ENCODE assay signal across 17 cellular contexts in the genomic region with DNA sequence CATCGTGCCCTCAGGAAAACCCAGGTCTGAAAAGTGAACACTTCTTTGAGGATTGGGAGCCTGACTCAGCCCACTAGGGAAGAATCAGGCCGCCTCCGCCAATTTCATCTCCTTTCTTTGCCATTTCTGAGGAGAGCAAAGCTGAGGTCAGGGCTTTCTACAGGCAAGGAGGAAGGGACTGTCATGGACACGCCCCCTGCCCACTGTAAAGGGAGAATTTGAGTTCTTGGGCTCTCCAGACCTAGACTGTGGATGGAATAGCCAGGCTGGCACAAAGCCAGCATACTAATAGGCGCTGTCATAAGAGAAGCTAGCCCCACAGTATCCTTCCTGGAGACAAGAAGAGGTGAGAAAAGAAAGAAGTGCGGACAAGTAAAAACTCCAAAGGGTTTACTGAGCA. TPM values are rescaled to one million over a fixed set of nuclear protein-coding genes. Genes with fewer than 3 reads are reported as not detected.
DNase-seq lines count a peak whose midpoint lies in the region; ATAC-seq and TF ChIP-seq lines count a peak whose summit lies in the region.
"Had no signal": no experiment of that assay in that cellular context is flagged by ENCODE, and none has a peak within 500 bp of the region (broad histone marks: within the 10 kb centered on the region; RNA-seq: fewer than 3 reads in every experiment).

No MANE protein-coding gene starts in this region.

- H3K4me1 Mint-ChIP-seq in CD14-positive monocyte (peaks cover 28% of the 10 kb centered on the region), glutamatergic neuron (ENCODE audit: low read depth, unreplicated experiment) (peaks cover 12% of the 10 kb centered on the region)

- H3K9me3 ChIP-seq in PC-3 (ENCODE audit: low read length) = no peaks in the 10 kb centered on the region
- H3K9me3 ChIP-seq: A549, prostate gland had no signal

- H3K4me3 Mint-ChIP-seq in CD14-positive monocyte (peak overlapping the region; percentile 20 to 79), glutamatergic neuron (ENCODE audit: unreplicated experiment) (peak overlapping the region; percentile 63)
- H3K4me3 Mint-ChIP-seq: HFFc6 had no signal

- H3K9me3 Mint-ChIP-seq in CD14-positive monocyte (peaks cover 0 to 24% (median 16%) of the 10 kb centered on the region in 7 donors), glutamatergic neuron (ENCODE audit: unreplicated experiment) (peaks cover 11% of the 10 kb centered on the region)
- H3K9me3 Mint-ChIP-seq: HFFc6 had no signal

- peak overlapping the region; percentile 77; the same call in 1 of the 2 replicates for H2AFZ ChIP-seq in PC-3 (ENCODE audit: low read length)

- H3K18ac ChIP-seq in mesendoderm (ENCODE audit: low read length) = no peak overlapping the region

- no peak overlapping the region for H4K8ac ChIP-seq in mesendoderm (ENCODE audit: low read depth, low read length)

- DNase-seq in NCI-H2171 treated with DMSO at 0.1 percent for 48 hours (lab: John Stamatoyannopoulos, UW) = peak; percentile 1
- no peak for DNase-seq in NCI-H2171 (lab: John Stamatoyannopoulos, UW)
- no peak for DNase-seq in CD14-positive monocyte (ENCODE audit: low spot score)
- DNase-seq in PC-3 = peak; percentile 52
- DNase-seq in glutamatergic neuron = no peak
- DNase-seq in mucosa of gallbladder (ENCODE audit: low spot score) = no peak
- DNase-seq in mesendoderm = no peak
- DNase-seq in D341Med (ENCODE audit: low spot score) = no peak
- DNase-seq: activated CD4-positive, alpha-beta T cell treated with anti-CD3 and anti-CD28 coated beads for 4 hours; aorta; cortex of kidney; HFFc6; NCI-H1694 treated with DMSO at 0.1 percent for 48 hours; SHP77 had no signal

- H3K27me3 Mint-ChIP-seq in CD14-positive monocyte (ENCODE audit: low read depth in 3 of 3) = peaks cover 46 to 66% (median 49%) of the 10 kb centered on the region in 3 donors
- H3K27me3 Mint-ChIP-seq in glutamatergic neuron (ENCODE audit: unreplicated experiment) = peaks cover 27% of the 10 kb centered on the region

- no peaks in the 10 kb centered on the region for H3K79me1 ChIP-seq in mesendoderm (ENCODE audit: low read length)

- no peak overlapping the region for H2BK15ac ChIP-seq in mesendoderm (replicated peaks; ENCODE audit: low read depth)

- H3K4ac ChIP-seq in mesendoderm (ENCODE audit: low read depth, low read length) = no peak overlapping the region

- BruUV-seq in PC-3 (replicated peaks; lab: Mats Ljungman, UMichigan) = no TSS peak

- no peaks in the 10 kb centered on the region for H3F3A ChIP-seq in PC-3 (ENCODE audit: low read length, unreplicated experiment)

- H3K27ac ChIP-seq in PC-3 (ENCODE audit: low read length) = no peak overlapping the region
- no peak overlapping the region for H3K27ac ChIP-seq in mesendoderm (ENCODE audit: low read depth, low read length)
- H3K27ac ChIP-seq: A549, KMS-11, prostate gland had no signal

- no peak for TF ChIP-seq CTCF in CD14-positive monocyte (IDR thresholded peaks at IDR 0.05)
- no peak for TF ChIP-seq CTCF in PC-3 (conservative IDR thresholded peaks at IDR 0.05; ENCODE audit: low read depth, low read length)
- no peak for TF ChIP-seq CTCF in glutamatergic neuron (IDR thresholded peaks at IDR 0.05; ENCODE audit: partially characterized antibody, unreplicated experiment)

- H3K4me2 ChIP-seq in PC-3 (ENCODE audit: low read length) (peak overlapping the region; percentile 83), mesendoderm (ENCODE audit: low read length) (no peak overlapping the region)
- H3K4me2 ChIP-seq: KMS-11 had no signal

- no peaks in the 10 kb centered on the region for H3K79me2 ChIP-seq in PC-3 (ENCODE audit: low read length)
- H3K79me2 ChIP-seq in mesendoderm (ENCODE audit: control insufficient read depth, insufficient read depth, low read length) = no peaks in the 10 kb centered on the region

- H3K4me1 ChIP-seq in PC-3 (ENCODE audit: insufficient read depth, low read length) = peaks cover 22% of the 10 kb centered on the region
- no peaks in the 10 kb centered on the region for H3K4me1 ChIP-seq in mesendoderm (ENCODE audit: control insufficient read depth, low read depth, low read length)

- H2BK5ac ChIP-seq in mesendoderm (ENCODE audit: low read length) = no peak overlapping the region

- H4K5ac ChIP-seq in mesendoderm (ENCODE audit: low read length) = no peak overlapping the region

- H3K4me3 ChIP-seq in PC-3 (ENCODE audit: low read length) = no peak overlapping the region
- no peak overlapping the region for H3K4me3 ChIP-seq in mesendoderm (ENCODE audit: low read length)

- H3K56ac ChIP-seq in mesendoderm (ENCODE audit: low read length) = no peak overlapping the region

- H3K36me3 Mint-ChIP-seq in CD14-positive monocyte = peaks cover 6 to 13% of the 10 kb centered on the region in 2 donors
- H3K36me3 Mint-ChIP-seq in glutamatergic neuron (ENCODE audit: unreplicated experiment) = no peaks in the 10 kb centered on the region

- POLR2A ChIA-PET in PC-3 (lab: Charles Lee; ENCODE audit: unreplicated experiment) = interaction anchor here (0.5 to 0.6 kb wide), 2 partner anchors 191 to 328 kb away, joined by 4 read pairs; no protein-coding TSS in a partner anchor

- no peak for ATAC-seq in PC-3
- ATAC-seq: A549 had no signal

- H3K9ac ChIP-seq in PC-3 (ENCODE audit: low read length) = no peak overlapping the region
- H3K9ac ChIP-seq in mesendoderm (ENCODE audit: low read length) = no peak overlapping the region
- H3K9ac ChIP-seq: KMS-11 had no signal

- H4K20me1 ChIP-seq in PC-3 (ENCODE audit: low read length) = no peaks in the 10 kb centered on the region

- H3K23ac ChIP-seq in mesendoderm (ENCODE audit: low read length) = no peak overlapping the region

- no CpG with 5 or more reads among the region's 6 CpGs for WGBS in mesendoderm (ENCODE audit: extremely low coverage, insufficient coverage, low lambda C conversion rate)

- H3K36me3 ChIP-seq in PC-3 (ENCODE audit: low read depth, low read length) (no peaks in the 10 kb centered on the region), mesendoderm (ENCODE audit: control insufficient read depth, insufficient read depth, low read length) (no peaks in the 10 kb centered on the region)
- H3K36me3 ChIP-seq: prostate gland had no signal

- no peaks in the 10 kb centered on the region for H3K9me2 ChIP-seq in PC-3 (replicated peaks; ENCODE audit: low read length)

- no peak overlapping the region for H3K27ac Mint-ChIP-seq in CD14-positive monocyte
- H3K27ac Mint-ChIP-seq in glutamatergic neuron (ENCODE audit: unreplicated experiment) = no peak overlapping the region
- H3K27ac Mint-ChIP-seq: HFFc6 had no signal

- intact Hi-C loops in CD14-positive monocyte (cut with micrococcal nuclease) = loop anchor here (5.0 to 10.0 kb wide), 5 partner anchors 207 to 387 kb away; a partner anchor contains a TSS
- intact Hi-C loops in PC-3 (cut with micrococcal nuclease) = loop anchor here (2.0 to 5.0 kb wide), 3 partner anchors 327 to 782 kb away; no protein-coding TSS in a partner anchor

- no peaks in the 10 kb centered on the region for H3K27me3 ChIP-seq in PC-3 (ENCODE audit: low read length)
- H3K27me3 ChIP-seq in mesendoderm (ENCODE audit: insufficient read depth, low read length, poor library complexity) = peaks cover 20% of the 10 kb centered on the region

- CTCF ChIA-PET in PC-3 (lab: Charles Lee) = interaction anchor here (0.6 to 2.6 kb wide), 5 partner anchors 9 to 338 kb away, joined by 3 to 128 read pairs (median 21); no protein-coding TSS in a partner anchor

- H2BK120ac ChIP-seq in mesendoderm (ENCODE audit: low read depth, low read length) = no peak overlapping the region

- no peak overlapping the region for H2AK5ac ChIP-seq in mesendoderm (ENCODE audit: low read length)

RNA-seq across cellular contexts. Expression of a gene that starts 3.4 kb away (rescaled TPM):
- polyA plus RNA-seq in CD14-positive monocyte = 10 to 100 TPM; 10.3 to 54.9 TPM
- total RNA-seq in PC-3 (2014; rRNA removed) (2.7 and 2.8 TPM in 2 replicates), glutamatergic neuron (ENCODE audit: unreplicated experiment) (0.37 TPM), mucosa of gallbladder (19.3 TPM)
- polyA plus RNA-seq in mesendoderm (2013, experiment 1 of 2) = 0.45 TPM
- 0.55 TPM for polyA plus RNA-seq in mesendoderm (2013, experiment 2 of 2)

RNA-seq across cellular contexts. Expression of a gene that starts 15.0 kb away (rescaled TPM):
- 1 to 10 TPM; 6.2 to 7.0 TPM for polyA plus RNA-seq in CD14-positive monocyte
- total RNA-seq in PC-3 (2014; rRNA removed) (107 and 129 TPM in 2 replicates), glutamatergic neuron (ENCODE audit: unreplicated experiment) (32.5 TPM), mucosa of gallbladder (21.2 TPM)
- 22.4 TPM for polyA plus RNA-seq in mesendoderm (2013, experiment 1 of 2)
- 22.3 TPM for polyA plus RNA-seq in mesendoderm (2013, experiment 2 of 2)

Comparison
In these comparisons a context has a peak if more than half of its experiments do, and no peak if none do; other contexts are left out.
1. DNase-seq: peak in NCI-H2171 treated with DMSO at 0.1 percent for 48 hours (single experiment) and PC-3 (single experiment); none in NCI-H2171 (single experiment), CD14-positive monocyte (single experiment), glutamatergic neuron (single experiment), mucosa of gallbladder (single experiment), mesendoderm (single experiment) and D341Med (single experiment).